In genomic region chr7:22351329-22351692, GRCh38 we compare ENCODE assay signal across 1 cellular context.
TF ChIP-seq lines count a peak whose summit lies in the region.

No MANE protein-coding gene starts in this region.

TF ChIP-seq in GM23338, 12 proteins besides CTCF, POLR2A, EP300 and RAD21 (continued from another document):
- no peak for TF ChIP-seq ZNF331 (CRISPR knock-in tag; IDR thresholded peaks at IDR 0.05; ENCODE audit: low read depth)
- TF ChIP-seq EZH2 (IDR thresholded peaks at IDR 0.05; ENCODE audit: low read depth, unreplicated experiment), result no peak
